In genomic region chrX:23788521-23788920, GRCh38 we compare ENCODE assay signal across 22 cellular contexts. TPM values are rescaled to one million over a fixed set of nuclear protein-coding genes. Genes with fewer than 3 reads are reported as not detected.
DNase-seq lines count a peak whose midpoint lies in the region; ATAC-seq and TF ChIP-seq lines count a peak whose summit lies in the region.
"Had no signal": no experiment of that assay in that cellular context is flagged by ENCODE, and none has a peak within 500 bp of the region (broad histone marks: within the 10 kb centered on the region; RNA-seq: fewer than 3 reads in every experiment).

No MANE protein-coding gene starts in this region.

- H3K4me3 Mint-ChIP-seq in progenitor cell of endocrine pancreas (ENCODE audit: low read depth) = no peak overlapping the region
- H3K4me3 Mint-ChIP-seq in stimulated activated effector memory CD8-positive, alpha-beta T cell treated with anti-CD3 and anti-CD28 coated beads, Interleukin-12 subunit alpha, Interleukin-12 subunit beta, amount 100 ng/mL, for 72 hours = no peak overlapping the region
- H3K4me3 Mint-ChIP-seq: activated T-helper 1 cell treated with anti-CD3 and anti-CD28 coated beads, Interleukin-12 subunit alpha, Interleukin-12 subunit beta, Interleukin-2, Interleukin-4 antibody, amounts not matched to agents 30 ng/mL and 10 ng/mL and 1 ng/mL, durations not matched to agents 14 hours and 24 hours and 36 hours; dendritic cell treated with granulocyte-macrophage colony-stimulating factor and Interleukin-4, amounts not matched to agents 40 ng/mL and 50 ng/mL, for 4 days; naive B cell; stimulated activated memory B cell treated with anti-CD40 and anti-IgM and Interleukin-4, amounts not matched to agents 10 μg/mL and 1 μg/mL and 100 μg/mL, for 72 hours had no signal

- H3K4me1 ChIP-seq in PC-9 (replicated peaks; ENCODE audit: insufficient read depth) = peaks cover 34% of the 10 kb centered on the region

- no peaks in the 10 kb centered on the region for H3K9me3 ChIP-seq in PC-9 (ENCODE audit: insufficient read depth, low read depth)
- H3K9me3 ChIP-seq: BLaER1 had no signal

- DNase-seq in PC-9 = no peak
- DNase-seq in progenitor cell of endocrine pancreas (ENCODE audit: low spot score, unreplicated experiment) = no peak
- DNase-seq in stimulated activated effector memory CD8-positive, alpha-beta T cell treated with anti-CD3 and anti-CD28 coated beads, Interleukin-12 subunit alpha, Interleukin-12 subunit beta, amount 100 ng/mL, for 72 hours (ENCODE audit: low spot score in 2 of 2) = no peak
- no peak for DNase-seq in activated CD4-positive, CD25-positive, alpha-beta regulatory T cell (lab: John Stamatoyannopoulos, UW)
- no peak for DNase-seq in NCI-H2171 (lab: John Stamatoyannopoulos, UW)
- DNase-seq: activated CD4-positive, alpha-beta T cell treated with anti-CD3 and anti-CD28 coated beads, Interleukin-2, amount 50 U/mL, for 4 hours; aorta; hippocampal formation; naive B cell; NCI-H187; NCI-H82; right cardiac atrium; stimulated activated CD4-positive, alpha-beta T cell treated with anti-CD3 and anti-CD28 coated beads, Interleukin-4, amount 100 ng/mL, for 4 hours had no signal

- H3K27me3 ChIP-seq in PC-9 (ENCODE audit: insufficient read depth, low read depth) = no peaks in the 10 kb centered on the region
- H3K27me3 ChIP-seq: BLaER1 had no signal

- peaks cover 23% of the 10 kb centered on the region for H3K79me2 ChIP-seq in PC-9 (ENCODE audit: low read depth)

- no peak overlapping the region for H3K4me2 ChIP-seq in PC-9
- H3K4me2 ChIP-seq: BLaER1, KMS-11 had no signal

- no peaks in the 10 kb centered on the region for H3K27me3 Mint-ChIP-seq in progenitor cell of endocrine pancreas
- H3K27me3 Mint-ChIP-seq: dendritic cell treated with granulocyte-macrophage colony-stimulating factor and Interleukin-4, amounts not matched to agents 40 ng/mL and 50 ng/mL, for 4 days; naive B cell; stimulated activated memory B cell treated with anti-CD40 and anti-IgM and Interleukin-4, amounts not matched to agents 10 μg/mL and 1 μg/mL and 100 μg/mL, for 72 hours had no signal

- H3K4me3 ChIP-seq in PC-9 = no peak overlapping the region
- H3K4me3 ChIP-seq: BLaER1 had no signal

- ATAC-seq in GM18907 (IDR thresholded peaks at IDR 0.05; ENCODE audit: unreplicated experiment) (peak; percentile 75), GM21825 (IDR thresholded peaks at IDR 0.05; ENCODE audit: unreplicated experiment) (peak; percentile 62), GM21717 (IDR thresholded peaks at IDR 0.05; ENCODE audit: unreplicated experiment) (no peak)
- ATAC-seq in stimulated activated effector memory CD8-positive, alpha-beta T cell treated with anti-CD3 and anti-CD28 coated beads, Interleukin-12 subunit alpha, Interleukin-12 subunit beta, amount 100 ng/mL, for 72 hours = no peak
- ATAC-seq: right cardiac atrium; Right ventricle myocardium inferior; stimulated activated memory B cell treated with anti-CD40 and anti-IgM and Interleukin-4, amounts not matched to agents 10 μg/mL and 1 μg/mL and 100 μg/mL, for 72 hours had no signal

- H3K36me3 ChIP-seq in PC-9 (ENCODE audit: low read depth) = peaks cover 22% of the 10 kb centered on the region
- H3K36me3 ChIP-seq: BLaER1 had no signal

- peaks cover 43% of the 10 kb centered on the region for H3K4me1 Mint-ChIP-seq in progenitor cell of endocrine pancreas (ENCODE audit: low read depth)
- H3K4me1 Mint-ChIP-seq in stimulated activated effector memory CD8-positive, alpha-beta T cell treated with anti-CD3 and anti-CD28 coated beads, Interleukin-12 subunit alpha, Interleukin-12 subunit beta, amount 100 ng/mL, for 72 hours = peaks cover 8% of the 10 kb centered on the region

- H3K9me2 ChIP-seq in PC-9 (ENCODE audit: insufficient read depth) = no peaks in the 10 kb centered on the region

- CTCF ChIA-PET in PC-9 (lab: Charles Lee) = interaction anchor here (0.6 kb wide), 1 partner anchor 113 kb away, joined by 3 read pairs; no protein-coding TSS in a partner anchor

- H3F3A ChIP-seq in PC-9 (ENCODE audit: insufficient read depth, low read depth) = peaks cover 47% of the 10 kb centered on the region

- peak overlapping the region; percentile 89 for H3K27ac Mint-ChIP-seq in progenitor cell of endocrine pancreas
- no peak overlapping the region for H3K27ac Mint-ChIP-seq in stimulated activated effector memory CD8-positive, alpha-beta T cell treated with anti-CD3 and anti-CD28 coated beads, Interleukin-12 subunit alpha, Interleukin-12 subunit beta, amount 100 ng/mL, for 72 hours
- H3K27ac Mint-ChIP-seq: activated T-helper 1 cell treated with anti-CD3 and anti-CD28 coated beads, Interleukin-12 subunit alpha, Interleukin-12 subunit beta, Interleukin-2, Interleukin-4 antibody, amounts not matched to agents 30 ng/mL and 10 ng/mL and 1 ng/mL, durations not matched to agents 14 hours and 24 hours and 36 hours; dendritic cell treated with granulocyte-macrophage colony-stimulating factor and Interleukin-4, amounts not matched to agents 40 ng/mL and 50 ng/mL, for 4 days; naive B cell; stimulated activated memory B cell treated with anti-CD40 and anti-IgM and Interleukin-4, amounts not matched to agents 10 μg/mL and 1 μg/mL and 100 μg/mL, for 72 hours had no signal

- peaks cover 12% of the 10 kb centered on the region for H4K20me1 ChIP-seq in PC-9 (ENCODE audit: insufficient read depth)
- H4K20me1 ChIP-seq: BLaER1 had no signal

- BruUV-seq in PC-9 (replicated peaks; lab: Mats Ljungman, UMichigan) = no TSS peak

- no peak overlapping the region for H2AFZ ChIP-seq in PC-9

- H3K9me3 Mint-ChIP-seq in progenitor cell of endocrine pancreas (ENCODE audit: low read depth) = no peaks in the 10 kb centered on the region
- no peaks in the 10 kb centered on the region for H3K9me3 Mint-ChIP-seq in stimulated activated effector memory CD8-positive, alpha-beta T cell treated with anti-CD3 and anti-CD28 coated beads, Interleukin-12 subunit alpha, Interleukin-12 subunit beta, amount 100 ng/mL, for 72 hours
- H3K9me3 Mint-ChIP-seq: activated T-helper 1 cell treated with anti-CD3 and anti-CD28 coated beads, Interleukin-12 subunit alpha, Interleukin-12 subunit beta, Interleukin-2, Interleukin-4 antibody, amounts not matched to agents 30 ng/mL and 10 ng/mL and 1 ng/mL, durations not matched to agents 14 hours and 24 hours and 36 hours; dendritic cell treated with granulocyte-macrophage colony-stimulating factor and Interleukin-4, amounts not matched to agents 40 ng/mL and 50 ng/mL, for 4 days; stimulated activated memory B cell treated with anti-CD40 and anti-IgM and Interleukin-4, amounts not matched to agents 10 μg/mL and 1 μg/mL and 100 μg/mL, for 72 hours had no signal

- H3K27ac ChIP-seq in PC-9 = peak overlapping the region; percentile 56
- H3K27ac ChIP-seq: BLaER1, KMS-11 had no signal

- intact Hi-C loops in PC-9 (cut with micrococcal nuclease; ENCODE audit: unreplicated experiment) = no loop called here

- H3K36me3 Mint-ChIP-seq in progenitor cell of endocrine pancreas (ENCODE audit: insufficient read depth) = peaks cover 17% of the 10 kb centered on the region
- H3K36me3 Mint-ChIP-seq in stimulated activated effector memory CD8-positive, alpha-beta T cell treated with anti-CD3 and anti-CD28 coated beads, Interleukin-12 subunit alpha, Interleukin-12 subunit beta, amount 100 ng/mL, for 72 hours = peaks cover 36% of the 10 kb centered on the region

- POLR2A ChIA-PET in PC-9 (lab: Charles Lee; ENCODE audit: unreplicated experiment) = no interaction called here

- TF ChIP-seq CTCF in PC-9 (conservative IDR thresholded peaks at IDR 0.05) = no peak
- no peak for TF ChIP-seq CTCF in progenitor cell of endocrine pancreas (IDR thresholded peaks at IDR 0.05; ENCODE audit: unreplicated experiment)

RNA-seq across cellular contexts. Expression of gene SAT1, which starts 5.5 kb away (rescaled TPM):
- total RNA-seq in PC-9 (2021) (99.1 and 131 TPM in 2 replicates), progenitor cell of endocrine pancreas (193 and 242 TPM in 2 replicates)

RNA-seq across cellular contexts. Expression of gene ACOT9, which starts 45.4 kb away (rescaled TPM):
- total RNA-seq in PC-9 (2021) (40.6 and 47.0 TPM in 2 replicates), progenitor cell of endocrine pancreas (33.8 and 36.1 TPM in 2 replicates)

Comparison
In these comparisons a context has a peak if more than half of its experiments do, and no peak if none do; other contexts are left out.
1. ATAC-seq: peak in GM18907 (single experiment) and GM21825 (single experiment); none in stimulated activated effector memory CD8-positive, alpha-beta T cell treated with anti-CD3 and anti-CD28 coated beads, Interleukin-12 subunit alpha, Interleukin-12 subunit beta, amount 100 ng/mL, for 72 hours (single experiment) and GM21717 (single experiment).